ENCODE assay signal across 1 cellular context in genomic region chr4:159071969-159072765, GRCh38.
TF ChIP-seq lines count a peak whose summit lies in the region.

No MANE protein-coding gene starts in this region.

TF ChIP-seq in HepG2, 621 proteins besides CTCF, POLR2A, EP300 and RAD21:
- no peak for TF ChIP-seq ZNF768 (CRISPR knock-in tag; IDR thresholded peaks at IDR 0.05)
- TF ChIP-seq, protein P1, sequence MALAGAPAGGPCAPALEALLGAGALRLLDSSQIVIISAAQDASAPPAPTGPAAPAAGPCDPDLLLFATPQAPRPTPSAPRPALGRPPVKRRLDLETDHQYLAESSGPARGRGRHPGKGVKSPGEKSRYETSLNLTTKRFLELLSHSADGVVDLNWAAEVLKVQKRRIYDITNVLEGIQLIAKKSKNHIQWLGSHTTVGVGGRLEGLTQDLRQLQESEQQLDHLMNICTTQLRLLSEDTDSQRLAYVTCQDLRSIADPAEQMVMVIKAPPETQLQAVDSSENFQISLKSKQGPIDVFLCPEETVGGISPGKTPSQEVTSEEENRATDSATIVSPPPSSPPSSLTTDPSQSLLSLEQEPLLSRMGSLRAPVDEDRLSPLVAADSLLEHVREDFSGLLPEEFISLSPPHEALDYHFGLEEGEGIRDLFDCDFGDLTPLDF (CRISPR knock-in tag; IDR thresholded peaks at IDR 0.05) = no peak
- TF ChIP-seq ZNF234 (CRISPR knock-in tag; conservative IDR thresholded peaks at IDR 0.05) = no peak
- no peak for TF ChIP-seq ZNF280B (CRISPR knock-in tag; IDR thresholded peaks at IDR 0.05; ENCODE audit: borderline replicate concordance)
- no peak for TF ChIP-seq ZNF235 (CRISPR knock-in tag; IDR thresholded peaks at IDR 0.05; ENCODE audit: borderline replicate concordance)
- TF ChIP-seq HMG20A (CRISPR knock-in tag; IDR thresholded peaks at IDR 0.05; ENCODE audit: borderline replicate concordance) = no peak
- no peak for TF ChIP-seq AHDC1 (CRISPR knock-in tag; IDR thresholded peaks at IDR 0.05; ENCODE audit: borderline replicate concordance)
- TF ChIP-seq PTBP1 (IDR thresholded peaks at IDR 0.05; ENCODE audit: low read depth, low read length, poor library complexity, severe bottlenecking) = no peak
- TF ChIP-seq ZBTB8A (CRISPR knock-in tag; IDR thresholded peaks at IDR 0.05; ENCODE audit: borderline replicate concordance, low read depth) = no peak
- TF ChIP-seq, protein P2, sequence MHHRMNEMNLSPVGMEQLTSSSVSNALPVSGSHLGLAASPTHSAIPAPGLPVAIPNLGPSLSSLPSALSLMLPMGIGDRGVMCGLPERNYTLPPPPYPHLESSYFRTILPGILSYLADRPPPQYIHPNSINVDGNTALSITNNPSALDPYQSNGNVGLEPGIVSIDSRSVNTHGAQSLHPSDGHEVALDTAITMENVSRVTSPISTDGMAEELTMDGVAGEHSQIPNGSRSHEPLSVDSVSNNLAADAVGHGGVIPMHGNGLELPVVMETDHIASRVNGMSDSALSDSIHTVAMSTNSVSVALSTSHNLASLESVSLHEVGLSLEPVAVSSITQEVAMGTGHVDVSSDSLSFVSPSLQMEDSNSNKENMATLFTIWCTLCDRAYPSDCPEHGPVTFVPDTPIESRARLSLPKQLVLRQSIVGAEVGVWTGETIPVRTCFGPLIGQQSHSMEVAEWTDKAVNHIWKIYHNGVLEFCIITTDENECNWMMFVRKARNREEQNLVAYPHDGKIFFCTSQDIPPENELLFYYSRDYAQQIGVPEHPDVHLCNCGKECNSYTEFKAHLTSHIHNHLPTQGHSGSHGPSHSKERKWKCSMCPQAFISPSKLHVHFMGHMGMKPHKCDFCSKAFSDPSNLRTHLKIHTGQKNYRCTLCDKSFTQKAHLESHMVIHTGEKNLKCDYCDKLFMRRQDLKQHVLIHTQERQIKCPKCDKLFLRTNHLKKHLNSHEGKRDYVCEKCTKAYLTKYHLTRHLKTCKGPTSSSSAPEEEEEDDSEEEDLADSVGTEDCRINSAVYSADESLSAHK (CRISPR knock-in tag; IDR thresholded peaks at IDR 0.05; ENCODE audit: borderline replicate concordance) = no peak
